ENCODE assay signal across 8 cellular contexts in genomic region chrX:1591863-1592127, GRCh38. TPM values are rescaled to one million over a fixed set of nuclear protein-coding genes. Genes with fewer than 3 reads are reported as not detected.
A peak's percentile ranks its signal among the peaks of the same experiment; 100 is the strongest.
DNase-seq lines count a peak whose midpoint lies in the region; ATAC-seq and TF ChIP-seq lines count a peak whose summit lies in the region.

No MANE protein-coding gene starts in this region.

- H2BK120ac ChIP-seq in trophoblast cell (ENCODE audit: insufficient read depth, low read length, poor library complexity): peak overlapping the region; percentile 49

- H2AFZ ChIP-seq in fibroblast of lung (ENCODE audit: low read length) (no peak overlapping the region), trophoblast cell (ENCODE audit: insufficient read depth, low read length, poor library complexity) (no peak overlapping the region)

- TF ChIP-seq CTCF in Panc1 (IDR thresholded peaks at IDR 0.05) (no peak), fibroblast of lung (conservative IDR thresholded peaks at IDR 0.05 in 1 of 2, IDR thresholded peaks at IDR 0.05 in 1 of 2; ENCODE audit: low read depth in 1 of 2, low read length in 2 of 2) (no peak)

- H3K27ac ChIP-seq in Panc1 (ENCODE audit: low read length) (peak overlapping the region; percentile 65; the same call in 1 of the 2 replicates), fibroblast of lung (ENCODE audit: insufficient read depth, low read length) (peak overlapping the region; percentile 80), trophoblast cell (ENCODE audit: low read depth, low read length) (peak overlapping the region; percentile 66)

- intact Hi-C loops in Panc1 (cut with micrococcal nuclease; ENCODE audit: unreplicated experiment): no loop called here

- H2BK5ac ChIP-seq in trophoblast cell (ENCODE audit: low read depth, low read length, poor library complexity): peak overlapping the region; percentile 45

- peak overlapping the region; percentile 15 for H4K12ac ChIP-seq in trophoblast cell (ENCODE audit: low read depth, low read length)

- no peaks in the 10 kb centered on the region for H3K27me3 ChIP-seq in Panc1 (ENCODE audit: control insufficient read depth, insufficient read depth, low read length)
- no peaks in the 10 kb centered on the region for H3K27me3 ChIP-seq in fibroblast of lung (ENCODE audit: control insufficient read depth, insufficient read depth, low read length)
- H3K27me3 ChIP-seq in trophoblast cell (ENCODE audit: insufficient read depth, low read length): no peaks in the 10 kb centered on the region

- peak overlapping the region; percentile 95 for H3K4ac ChIP-seq in trophoblast cell (ENCODE audit: low read depth, low read length)

- in situ Hi-C loops in Panc1 (cut with HindIII; ENCODE audit: low pct_unique_long_range_greater_than_20kb, low sequenced_read_pairs): no loop called here

- H3K18ac ChIP-seq in trophoblast cell (ENCODE audit: low read length): peak overlapping the region; percentile 27

- H3K9me3 ChIP-seq in Panc1 (ENCODE audit: control insufficient read depth, insufficient read depth, low read depth, low read length): no peaks in the 10 kb centered on the region
- H3K9me3 ChIP-seq in fibroblast of lung (ENCODE audit: control insufficient read depth, insufficient read depth, low read depth, low read length): no peaks in the 10 kb centered on the region
- peaks cover 4% of the 10 kb centered on the region for H3K9me3 ChIP-seq in trophoblast cell (ENCODE audit: insufficient read depth, low read depth, low read length)

- no peak overlapping the region for H3K23ac ChIP-seq in trophoblast cell (ENCODE audit: low read length)

- ATAC-seq in Panc1 (no peak), HG03139 (IDR thresholded peaks at IDR 0.05; ENCODE audit: unreplicated experiment) (no peak)

- H3K9ac ChIP-seq in fibroblast of lung (ENCODE audit: insufficient read depth, low read length) (peak overlapping the region; percentile 83), trophoblast cell (ENCODE audit: low read length) (peak overlapping the region; percentile 99)

- POLR2A ChIA-PET in Panc1 (lab: Charles Lee): no interaction called here

- H3K36me3 ChIP-seq in Panc1 (ENCODE audit: control insufficient read depth, insufficient read depth, low read length): no peaks in the 10 kb centered on the region; the same call in 1 of the 2 replicates
- peaks cover 17% of the 10 kb centered on the region for H3K36me3 ChIP-seq in fibroblast of lung (ENCODE audit: control insufficient read depth, insufficient read depth, low read length)
- peaks cover 34 to 36% of the 10 kb centered on the region in 2 experiments for H3K36me3 ChIP-seq in trophoblast cell (ENCODE audit: control insufficient read depth in 1 of 2, insufficient read depth in 2 of 2, low read length in 2 of 2)

- no peaks in the 10 kb centered on the region for H4K20me1 ChIP-seq in fibroblast of lung (ENCODE audit: control insufficient read depth, extremely low read depth, insufficient read depth, low read length)

- BruUV-seq in Panc1 (replicated peaks; lab: Mats Ljungman, UMichigan): no TSS peak

- H4K8ac ChIP-seq in trophoblast cell (ENCODE audit: low read depth, low read length): peak overlapping the region; percentile 73

- CTCF ChIA-PET in Panc1 (lab: Charles Lee): no interaction called here

- no CpG with 5 or more reads among the region's 19 CpGs for WGBS in trophoblast cell (ENCODE audit: extremely low coverage, insufficient coverage, insufficient read length)

- peaks cover 39% of the 10 kb centered on the region for H3K79me2 ChIP-seq in fibroblast of lung (ENCODE audit: control insufficient read depth, insufficient read depth, low read length)
- H3K79me2 ChIP-seq in trophoblast cell (ENCODE audit: control insufficient read depth, insufficient read depth, low read length, poor library complexity): peaks cover 20% of the 10 kb centered on the region

- no peak overlapping the region for H2BK12ac ChIP-seq in trophoblast cell (ENCODE audit: low read length)

- H3K4me1 ChIP-seq in Panc1 (ENCODE audit: control insufficient read depth, insufficient read depth, low read length) (peaks cover 2% of the 10 kb centered on the region; the same call in 1 of the 2 replicates), fibroblast of lung (ENCODE audit: control insufficient read depth, extremely low read depth, insufficient read depth, low read length) (no peaks in the 10 kb centered on the region), trophoblast cell (ENCODE audit: control insufficient read depth in 1 of 2, insufficient read depth in 2 of 2, low read length in 2 of 2) (peaks cover 4 to 8% of the 10 kb centered on the region in 2 experiments)

- H4K91ac ChIP-seq in trophoblast cell (ENCODE audit: low read depth, low read length): peak overlapping the region; percentile 92

- peak; percentile 25 for DNase-seq in ELR (ENCODE audit: low read depth)
- DNase-seq in Panc1 (ENCODE audit: low read depth, low spot score): no peak
- no peak for DNase-seq in fibroblast of lung (ENCODE audit: low read depth in 2 of 2)
- no peak for DNase-seq in trophoblast cell
- no peak for DNase-seq in retina
- no peak for DNase-seq in pons (ENCODE audit: low spot score)
- DNase-seq in NCI-H1436 treated with DMSO at 0.1 percent for 48 hours (lab: John Stamatoyannopoulos, UW): no peak

- H3K79me1 ChIP-seq in trophoblast cell (ENCODE audit: low read length): peaks cover 7% of the 10 kb centered on the region

- H2AK5ac ChIP-seq in trophoblast cell (ENCODE audit: low read length): peak overlapping the region; percentile 94

- H3K14ac ChIP-seq in trophoblast cell (ENCODE audit: low read length): peak overlapping the region; percentile 19

- H3K4me2 ChIP-seq in fibroblast of lung (ENCODE audit: extremely low read depth, insufficient read depth, low read length) (no peak overlapping the region), trophoblast cell (ENCODE audit: low read length) (peak overlapping the region; percentile 62)

- H3K4me3 ChIP-seq in Panc1 (ENCODE audit: low read depth in 2 of 2, low read length in 2 of 2): peak overlapping the region; percentile 56 to 59
- H3K4me3 ChIP-seq in fibroblast of lung (replicated peaks in 1 of 4; ENCODE audit: control extremely low read depth in 1 of 4, insufficient read depth in 1 of 4, low read depth in 3 of 4, low read length in 4 of 4): peak overlapping the region; percentile 75 to 85 (median 79)
- peak overlapping the region; percentile 100 for H3K4me3 ChIP-seq in trophoblast cell (ENCODE audit: low read depth, low read length)

RNA-seq across cellular contexts. Expression of gene AKAP17A, which starts 0.4 kb away (rescaled TPM):
- total RNA-seq in Panc1 (2021; ENCODE audit: unreplicated experiment) (22.1 TPM), fibroblast of lung (17.8 and 18.0 TPM in 2 replicates)
- polyA plus RNA-seq in Panc1 (2012; ENCODE audit: insufficient read length): 22.9 TPM
- polyA plus RNA-seq in fibroblast of lung: 9.1 and 9.3 TPM in 2 replicates
- polyA plus RNA-seq in fibroblast of lung (2012): 15.0 and 16.9 TPM in 2 replicates
- polyA minus RNA-seq in fibroblast of lung (ENCODE audit: low replicate concordance): 12.0 and 13.9 TPM in 2 replicates
- 62.7 and 64.0 TPM in 2 replicates for polyA plus RNA-seq in trophoblast cell (2013)

RNA-seq across cellular contexts. Expression of gene ASMT, which starts 23.1 kb away (rescaled TPM):
- total RNA-seq in Panc1 (2021; ENCODE audit: unreplicated experiment): not detected
- polyA plus RNA-seq in Panc1 (2012; ENCODE audit: insufficient read length): not detected
- not detected in 2 replicates for total RNA-seq in fibroblast of lung
- not detected in 2 replicates for polyA plus RNA-seq in fibroblast of lung
- polyA plus RNA-seq in fibroblast of lung (2012): not detected in 2 replicates
- not detected in 2 replicates for polyA minus RNA-seq in fibroblast of lung (ENCODE audit: low replicate concordance)
- polyA plus RNA-seq in trophoblast cell (2013): 0.15 and 0.18 TPM in 2 replicates

RNA-seq across cellular contexts. Expression of gene P2RY8, which starts 54.8 kb away (rescaled TPM):
- total RNA-seq in Panc1 (2021; ENCODE audit: unreplicated experiment): 0.18 TPM
- not detected for polyA plus RNA-seq in Panc1 (2012; ENCODE audit: insufficient read length)
- not detected in 2 replicates for total RNA-seq in fibroblast of lung
- not detected in 2 replicates for polyA plus RNA-seq in fibroblast of lung
- not detected in 2 replicates for polyA plus RNA-seq in fibroblast of lung (2012)
- not detected in 2 replicates for polyA minus RNA-seq in fibroblast of lung (ENCODE audit: low replicate concordance)
- polyA plus RNA-seq in trophoblast cell (2013): not detected in 2 replicates
